In genomic region chr19:58182989-58183821, GRCh38 we compare ENCODE assay signal across 8 cellular contexts. TPM values are rescaled to one million over a fixed set of nuclear protein-coding genes. Genes with fewer than 3 reads are reported as not detected.
DNase-seq lines count a peak whose midpoint lies in the region; ATAC-seq and TF ChIP-seq lines count a peak whose summit lies in the region.

Gene ZNF274 (plus strand): TSS chr19:58183061. CDS start chr19:58183966, 905 bp downstream.

- H3K27me3 Mint-ChIP-seq in CD14-positive monocyte (ENCODE audit: low read depth in 3 of 3) = peaks cover 1 to 5% (median 1%) of the 10 kb centered on the region in 3 donors
- H3K27me3 Mint-ChIP-seq in activated CD8-positive, alpha-beta T cell treated with anti-CD3 and anti-CD28 coated beads, Interleukin-2, amount 10 ng/mL, durations not matched to agents 7 days and 5 days (ENCODE audit: low read depth) = no peaks in the 10 kb centered on the region

- POLR2A ChIA-PET in activated CD8-positive, alpha-beta T cell treated with anti-CD3 and anti-CD28 coated beads, Interleukin-2, amount 10 ng/mL, durations not matched to agents 7 days and 5 days (lab: Charles Lee) = interaction anchor here (0.6 to 2.3 kb wide), 12 partner anchors 21 to 337 kb away, joined by 3 to 11 read pairs (median 4); partner anchors contain the start of genes ZBTB45, ZNF446, ZNF544 and ZNF606

- H3K36me3 ChIP-seq in ectodermal cell (ENCODE audit: control insufficient read depth, insufficient read depth, low read length) (peaks cover 31% of the 10 kb centered on the region), lung (ENCODE audit: control insufficient read depth in 2 of 2, insufficient read depth in 2 of 2, low read length in 2 of 2) (peaks cover 26 to 28% of the 10 kb centered on the region in 2 donors)

- H3K4me3 ChIP-seq in ectodermal cell (ENCODE audit: insufficient read depth, low read depth, low read length) = peak within 1 kb of the TSS; percentile 72
- H3K4me3 ChIP-seq in lung = peak within 1 kb of the TSS; percentile 90

- CTCF ChIA-PET in activated CD8-positive, alpha-beta T cell treated with anti-CD3 and anti-CD28 coated beads, Interleukin-2, amount 10 ng/mL, durations not matched to agents 7 days and 5 days (lab: Charles Lee) = interaction anchor here (0.8 to 1.3 kb wide), 3 partner anchors 120 to 337 kb away, joined by 3 to 4 read pairs (median 3); partner anchors contain the start of gene ZBTB45

- peak; percentile 96 for DNase-seq in CD14-positive monocyte (ENCODE audit: low spot score)
- peak; percentile 95 for DNase-seq in NCI-H82 (lab: John Stamatoyannopoulos, UW)
- DNase-seq in activated CD8-positive, alpha-beta T cell treated with anti-CD3 and anti-CD28 coated beads, Interleukin-2, amount 10 ng/mL, durations not matched to agents 7 days and 5 days = peak; percentile 95
- DNase-seq in lung (ENCODE audit: low spot score) = peak; percentile 94
- DNase-seq in stimulated activated CD4-positive, alpha-beta T cell treated with anti-CD3 and anti-CD28 coated beads, TNF-alpha, amount 100 ng/mL, for 24 hours (ENCODE audit: low read depth in 3 of 3) = peak; percentile 85 to 92 (median 87)

- peaks cover 46 to 99% (median 96%) of the 10 kb centered on the region in 7 donors for H3K9me3 Mint-ChIP-seq in CD14-positive monocyte
- H3K9me3 Mint-ChIP-seq in activated CD8-positive, alpha-beta T cell treated with anti-CD3 and anti-CD28 coated beads, Interleukin-2, amount 10 ng/mL, durations not matched to agents 7 days and 5 days (ENCODE audit: insufficient read depth) = peaks cover 32% of the 10 kb centered on the region

- peak within 1 kb of the TSS; percentile 98 for H3K27ac ChIP-seq in ectodermal cell (ENCODE audit: insufficient read depth, low read depth, low read length, poor library complexity, severe bottlenecking)
- peak within 1 kb of the TSS; percentile 99 for H3K27ac ChIP-seq in lung (ENCODE audit: low read depth in 1 of 2, low read length in 1 of 2)

- WGBS in ectodermal cell, 2 experiments = 0 to 1% methylated on average over 80 of the region's 80 CpGs
- WGBS in lung, 2 donors = 1% methylated on average over 66 to 80 of the region's 80 CpGs

- H3K9me3 ChIP-seq in ectodermal cell (ENCODE audit: control insufficient read depth, low read length) (peaks cover 6% of the 10 kb centered on the region), lung (ENCODE audit: control insufficient read depth in 2 of 2, insufficient read depth in 1 of 2, low read length in 1 of 2) (peaks cover 0 to 72% of the 10 kb centered on the region in 2 donors)

- TF ChIP-seq CTCF in CD14-positive monocyte (IDR thresholded peaks at IDR 0.05) = no peak
- no peak for TF ChIP-seq CTCF in lung (IDR thresholded peaks at IDR 0.05; ENCODE audit: control extremely low read depth, extremely low read depth)

- no peaks in the 10 kb centered on the region for H3K4me1 ChIP-seq in ectodermal cell (ENCODE audit: control insufficient read depth, insufficient read depth, low read length)
- H3K4me1 ChIP-seq in lung (ENCODE audit: control insufficient read depth in 2 of 2, insufficient read depth in 2 of 2, low read length in 2 of 2) = peaks cover 0 to 2% of the 10 kb centered on the region in 2 donors

- peaks cover 31 to 52% of the 10 kb centered on the region in 2 donors for H3K36me3 Mint-ChIP-seq in CD14-positive monocyte
- peaks cover 66% of the 10 kb centered on the region for H3K36me3 Mint-ChIP-seq in activated CD8-positive, alpha-beta T cell treated with anti-CD3 and anti-CD28 coated beads, Interleukin-2, amount 10 ng/mL, durations not matched to agents 7 days and 5 days (ENCODE audit: low read depth)

- peak within 1 kb of the TSS; percentile 83 to 91 for H3K4me3 Mint-ChIP-seq in CD14-positive monocyte
- peak within 1 kb of the TSS; percentile 91 for H3K4me3 Mint-ChIP-seq in activated CD8-positive, alpha-beta T cell treated with anti-CD3 and anti-CD28 coated beads, Interleukin-2, amount 10 ng/mL, durations not matched to agents 7 days and 5 days

- H3K27ac Mint-ChIP-seq in CD14-positive monocyte = peak within 1 kb of the TSS; percentile 98 to 100 (median 99)
- H3K27ac Mint-ChIP-seq in activated CD8-positive, alpha-beta T cell treated with anti-CD3 and anti-CD28 coated beads, Interleukin-2, amount 10 ng/mL, durations not matched to agents 7 days and 5 days = peak within 1 kb of the TSS; percentile 100

- peak; percentile 91 for ATAC-seq in GM19351 (IDR thresholded peaks at IDR 0.05; ENCODE audit: unreplicated experiment)
- ATAC-seq in HG03520 (IDR thresholded peaks at IDR 0.05; ENCODE audit: unreplicated experiment) = peak; percentile 78
- ATAC-seq in activated CD8-positive, alpha-beta T cell treated with anti-CD3 and anti-CD28 coated beads, Interleukin-2, amount 10 ng/mL, durations not matched to agents 7 days and 5 days = peak; percentile 92
- peak; percentile 93 for ATAC-seq in lung (ENCODE audit: insufficient read depth, low FRiP score)

- peaks cover 14% of the 10 kb centered on the region for H3K4me1 Mint-ChIP-seq in CD14-positive monocyte
- peaks cover 18% of the 10 kb centered on the region for H3K4me1 Mint-ChIP-seq in activated CD8-positive, alpha-beta T cell treated with anti-CD3 and anti-CD28 coated beads, Interleukin-2, amount 10 ng/mL, durations not matched to agents 7 days and 5 days (ENCODE audit: low read depth)

- intact Hi-C loops in CD14-positive monocyte (cut with micrococcal nuclease) = loop anchor here (2.0 to 10.0 kb wide), 9 partner anchors 94 to 1778 kb away; partner anchors contain the start of genes ZNF606 (in 2 of the 2), ERVK3-1 (in 1 of the 2), TRAPPC2B (in 1 of the 2) and ZNF547 (in 1 of the 2)

- H3K27me3 ChIP-seq in ectodermal cell (ENCODE audit: control insufficient read depth, insufficient read depth, low read length, poor library complexity, severe bottlenecking) = no peaks in the 10 kb centered on the region
- no peaks in the 10 kb centered on the region for H3K27me3 ChIP-seq in lung (ENCODE audit: control insufficient read depth, insufficient read depth)

RNA-seq across cellular contexts. Expression of gene ZNF274, which starts in this region (rescaled TPM):
- 1 to 10 TPM; 5.8 to 9.0 TPM for polyA plus RNA-seq in CD14-positive monocyte
- 10 to 100 TPM; 31.9 to 32.8 TPM for total RNA-seq in activated CD8-positive, alpha-beta T cell treated with anti-CD3 and anti-CD28 coated beads, Interleukin-2, amount 10 ng/mL, durations not matched to agents 7 days and 5 days
- polyA plus RNA-seq in ectodermal cell (2013, experiment 1 of 4) = 33.5 TPM
- polyA plus RNA-seq in ectodermal cell (2013, experiment 2 of 4) = 30.1 TPM
- 23.7 TPM for polyA plus RNA-seq in ectodermal cell (2013, experiment 3 of 4)
- polyA plus RNA-seq in ectodermal cell (2013, experiment 4 of 4) = 26.4 TPM
- total RNA-seq in lung = 10 to 100 TPM; 27.8 to 29.6 TPM
- 10 to 100 TPM; 10.2 to 24.2 TPM for polyA plus RNA-seq in lung

Comparison
In these comparisons a context has a peak if more than half of its experiments do, and no peak if none do; other contexts are left out.
1. Peak in every context shown above with its lines: DNase-seq, ATAC-seq, H3K4me3 ChIP-seq and H3K27ac ChIP-seq.